In genomic region chr5:139387611-139388197, GRCh38 we compare ENCODE assay signal across 13 cellular contexts. TPM values are rescaled to one million over a fixed set of nuclear protein-coding genes. Genes with fewer than 3 reads are reported as not detected.
DNase-seq lines count a peak whose midpoint lies in the region; ATAC-seq and TF ChIP-seq lines count a peak whose summit lies in the region.
"Had no signal": no experiment of that assay in that cellular context is flagged by ENCODE, and none has a peak within 500 bp of the region (broad histone marks: within the 10 kb centered on the region; RNA-seq: fewer than 3 reads in every experiment).

No MANE protein-coding gene starts in this region.

- H4K20me1 ChIP-seq in GM23338 (replicated peaks; ENCODE audit: insufficient read depth) = no peaks in the 10 kb centered on the region

- intact Hi-C loops in activated naive CD4-positive, alpha-beta T cell treated with anti-CD3 and anti-CD28 coated beads for 36 hours (cut with micrococcal nuclease) = no loop called here

- TF ChIP-seq CTCF in GM06990 (IDR thresholded peaks at IDR 0.05; ENCODE audit: insufficient read depth, low read length, poor library complexity, severe bottlenecking) = no peak
- no peak for TF ChIP-seq CTCF in GM23338 (conservative IDR thresholded peaks at IDR 0.05; ENCODE audit: low read depth in 2 of 2)
- no peak for TF ChIP-seq CTCF in VCaP (conservative IDR thresholded peaks at IDR 0.05)
- TF ChIP-seq CTCF in foreskin fibroblast (IDR thresholded peaks at IDR 0.05; ENCODE audit: low read depth, low read length) = no peak

- peak overlapping the region; percentile 84 for H3K27ac Mint-ChIP-seq in GM23338
- H3K27ac Mint-ChIP-seq in naive thymus-derived CD8-positive, alpha-beta T cell = peak overlapping the region in 7 of 10 donors; percentile 9 to 75 (median 63)
- H3K27ac Mint-ChIP-seq in activated naive CD4-positive, alpha-beta T cell treated with anti-CD3 and anti-CD28 coated beads for 36 hours = no peak overlapping the region

- POLR2A ChIA-PET in naive thymus-derived CD8-positive, alpha-beta T cell (lab: Charles Lee) = interaction anchor here (0.6 to 2.0 kb wide), 3 partner anchors 46 to 94 kb away, joined by 3 to 6 read pairs (median 4); partner anchors contain the start of genes MATR3 and PAIP2

- no peaks in the 10 kb centered on the region for H3K9me3 Mint-ChIP-seq in GM23338
- no peaks in the 10 kb centered on the region for H3K9me3 Mint-ChIP-seq in naive thymus-derived CD8-positive, alpha-beta T cell
- H3K9me3 Mint-ChIP-seq in activated naive CD4-positive, alpha-beta T cell treated with anti-CD3 and anti-CD28 coated beads for 36 hours = no peaks in the 10 kb centered on the region

- peaks cover 6% of the 10 kb centered on the region for H3K36me3 ChIP-seq in GM06990 (ENCODE audit: control insufficient read depth, insufficient read depth, low read length)
- H3K36me3 ChIP-seq in GM23338 (ENCODE audit: insufficient read depth) = no peaks in the 10 kb centered on the region

- H3K27me3 Mint-ChIP-seq in GM23338 (ENCODE audit: insufficient read depth, low read depth, poor library complexity) = peaks cover 29% of the 10 kb centered on the region
- H3K27me3 Mint-ChIP-seq in naive thymus-derived CD8-positive, alpha-beta T cell = no peaks in the 10 kb centered on the region
- H3K27me3 Mint-ChIP-seq in activated naive CD4-positive, alpha-beta T cell treated with anti-CD3 and anti-CD28 coated beads for 36 hours (ENCODE audit: low read depth) = no peaks in the 10 kb centered on the region

- H3K4me3 ChIP-seq in GM06990 (replicated peaks; ENCODE audit: low read depth, low read length) = peak overlapping the region; percentile 82
- no peak overlapping the region for H3K4me3 ChIP-seq in GM23338
- no peak overlapping the region for H3K4me3 ChIP-seq in foreskin fibroblast (ENCODE audit: low read depth in 1 of 2, low read length in 2 of 2)
- H3K4me3 ChIP-seq: hepatocyte had no signal

- H3K27me3 ChIP-seq in GM06990 (replicated peaks; ENCODE audit: control insufficient read depth, insufficient read depth, low read length) (no peaks in the 10 kb centered on the region), GM23338 (ENCODE audit: insufficient read depth) (peaks cover 8% of the 10 kb centered on the region)

- H3K27ac ChIP-seq in GM23338 (ENCODE audit: low read depth) = no peak overlapping the region
- peak overlapping the region; percentile 85 for H3K27ac ChIP-seq in VCaP
- H3K27ac ChIP-seq: hepatocyte had no signal

- DNase-seq in GM06990 (ENCODE audit: extremely low read depth, insufficient read length) (no peak), GM23338 (ENCODE audit: low spot score) (no peak), HCEC 1CT (no peak), foreskin fibroblast (no peak)
- DNase-seq in naive thymus-derived CD8-positive, alpha-beta T cell = no peak
- DNase-seq in activated naive CD4-positive, alpha-beta T cell treated with anti-CD3 and anti-CD28 coated beads for 36 hours = no peak
- DNase-seq: DMS 273 treated with DMSO at 0.1 percent for 48 hours; NCI-H1092 treated with DMSO at 0.1 percent for 48 hours; stimulated activated CD4-positive, alpha-beta T cell treated with anti-CD3 and anti-CD28 coated beads, Interleukin-4, amount 100 ng/mL, for 24 hours; SW 1271 had no signal

- CTCF ChIA-PET in activated naive CD4-positive, alpha-beta T cell treated with anti-CD3 and anti-CD28 coated beads for 36 hours (lab: Charles Lee) = interaction anchor here (2.2 kb wide), 1 partner anchor 15 kb away, joined by 6 read pairs; no protein-coding TSS in a partner anchor

- peaks cover 16% of the 10 kb centered on the region for H3K4me1 ChIP-seq in GM23338 (ENCODE audit: insufficient read depth)

- ATAC-seq in GM23338 (no peak), HG03378 (IDR thresholded peaks at IDR 0.05; ENCODE audit: unreplicated experiment) (no peak)
- no peak for ATAC-seq in naive thymus-derived CD8-positive, alpha-beta T cell

- peak overlapping the region; percentile 74; the same call in 1 of the 2 replicates for H3K4me2 ChIP-seq in GM23338

- H3K36me3 Mint-ChIP-seq in GM23338 (ENCODE audit: low read depth) = no peaks in the 10 kb centered on the region; the same call in 2 of the 3 replicates
- no peaks in the 10 kb centered on the region for H3K36me3 Mint-ChIP-seq in naive thymus-derived CD8-positive, alpha-beta T cell
- H3K36me3 Mint-ChIP-seq in activated naive CD4-positive, alpha-beta T cell treated with anti-CD3 and anti-CD28 coated beads for 36 hours (ENCODE audit: low read depth) = no peaks in the 10 kb centered on the region

- H3K4me1 Mint-ChIP-seq in GM23338 = peaks cover 31% of the 10 kb centered on the region
- peaks cover 27 to 78% (median 65%) of the 10 kb centered on the region in 4 donors for H3K4me1 Mint-ChIP-seq in naive thymus-derived CD8-positive, alpha-beta T cell
- peaks cover 43% of the 10 kb centered on the region for H3K4me1 Mint-ChIP-seq in activated naive CD4-positive, alpha-beta T cell treated with anti-CD3 and anti-CD28 coated beads for 36 hours (ENCODE audit: low read depth)

- 0 out of 3 replicates have a peak overlapping the region, but pooled peaks have one; percentile 41 for H3K4me3 Mint-ChIP-seq in GM23338
- H3K4me3 Mint-ChIP-seq in naive thymus-derived CD8-positive, alpha-beta T cell = peak overlapping the region in 2 of 10 donors; percentile 18 to 82
- no peak overlapping the region for H3K4me3 Mint-ChIP-seq in activated naive CD4-positive, alpha-beta T cell treated with anti-CD3 and anti-CD28 coated beads for 36 hours

- H3F3A ChIP-seq in GM23338 (replicated peaks; ENCODE audit: low read depth) = 0 out of 2 replicates have a peak, but pooled peaks cover 4% of the 10 kb centered on the region

- H3K79me2 ChIP-seq in GM23338 (replicated peaks; ENCODE audit: insufficient read depth) = no peaks in the 10 kb centered on the region
- H3K79me2 ChIP-seq: hepatocyte had no signal

- peak overlapping the region; percentile 89 for H2AFZ ChIP-seq in GM23338
- H2AFZ ChIP-seq: hepatocyte had no signal

- H3K9me2 ChIP-seq in GM23338 (ENCODE audit: insufficient read depth) = no peaks in the 10 kb centered on the region

TF ChIP-seq in GM23338, 12 proteins besides CTCF, POLR2A, EP300 and RAD21 (continues in another document):
- TF ChIP-seq EZH2phosphoT487 (IDR thresholded peaks at IDR 0.05; ENCODE audit: unreplicated experiment) (no peak), ETS1 (IDR thresholded peaks at IDR 0.05) (no peak), JUNB (IDR thresholded peaks at IDR 0.05; ENCODE audit: unreplicated experiment) (no peak), ZNF331 (CRISPR knock-in tag; IDR thresholded peaks at IDR 0.05; ENCODE audit: low read depth) (no peak)

RNA-seq across cellular contexts. Expression of gene MZB1, which starts 2.0 kb away (rescaled TPM):
- total RNA-seq in GM23338 (2014; rRNA removed; shearing (Covaris generic)) = 1.6 TPM in 1 of 2 replicates, not detected in the other
- polyA plus RNA-seq in GM23338 (2016; fragmentation: Nextera tagmentation; extraction: Ambion mirVana) = 0.52 and 0.71 TPM in 2 replicates
- total RNA-seq in naive thymus-derived CD8-positive, alpha-beta T cell = 1 to 10 TPM; 2.2 to 2.5 TPM
- under 1 TPM in 2 of 3 donors, not detected in 1; 0.37 to 0.84 TPM for polyA plus RNA-seq in naive thymus-derived CD8-positive, alpha-beta T cell
- 1 to 10 TPM; 2.0 to 2.8 TPM for total RNA-seq in activated naive CD4-positive, alpha-beta T cell treated with anti-CD3 and anti-CD28 coated beads for 36 hours
- total RNA-seq: hepatocyte had no signal

RNA-seq across cellular contexts. Expression of gene SLC23A1, which starts 4.6 kb away (rescaled TPM):
- total RNA-seq in GM23338 (2014; rRNA removed; shearing (Covaris generic)) = not detected in 2 replicates
- polyA plus RNA-seq in GM23338 (2016; fragmentation: Nextera tagmentation; extraction: Ambion mirVana) = 0.16 and 0.29 TPM in 2 replicates
- under 1 TPM in 1 of 2 experiments, not detected in 1; 0.34 TPM for total RNA-seq in naive thymus-derived CD8-positive, alpha-beta T cell
- under 1 TPM in 1 of 3 donors, not detected in 2; 0.15 TPM for polyA plus RNA-seq in naive thymus-derived CD8-positive, alpha-beta T cell
- total RNA-seq in activated naive CD4-positive, alpha-beta T cell treated with anti-CD3 and anti-CD28 coated beads for 36 hours = under 1 TPM in 1 of 2 experiments, not detected in 1; 0.62 TPM

RNA-seq across cellular contexts. Expression of gene PROB1, which starts 7.2 kb away (rescaled TPM):
- 2.7 and 3.1 TPM in 2 replicates for total RNA-seq in GM23338 (2014; rRNA removed; shearing (Covaris generic))
- 0.54 and 0.73 TPM in 2 replicates for polyA plus RNA-seq in GM23338 (2016; fragmentation: Nextera tagmentation; extraction: Ambion mirVana)
- under 1 TPM; 0.75 to 0.88 TPM for total RNA-seq in naive thymus-derived CD8-positive, alpha-beta T cell
- polyA plus RNA-seq in naive thymus-derived CD8-positive, alpha-beta T cell = under 1 TPM; 0.03 to 0.32 (median 0.11) TPM
- 1 to 10 TPM; 1.1 to 1.2 TPM for total RNA-seq in activated naive CD4-positive, alpha-beta T cell treated with anti-CD3 and anti-CD28 coated beads for 36 hours

RNA-seq across cellular contexts. Expression of gene SPATA24, which starts 16.2 kb away (rescaled TPM):
- total RNA-seq in GM23338 (2014; rRNA removed; shearing (Covaris generic)) = 7.1 and 16.0 TPM in 2 replicates
- polyA plus RNA-seq in GM23338 (2016; fragmentation: Nextera tagmentation; extraction: Ambion mirVana) = 20.6 and 22.4 TPM in 2 replicates
- 1 to 10 TPM; 4.4 to 4.6 TPM for total RNA-seq in naive thymus-derived CD8-positive, alpha-beta T cell
- polyA plus RNA-seq in naive thymus-derived CD8-positive, alpha-beta T cell = 1 to 10 TPM; 2.9 to 8.7 (median 4.3) TPM
- total RNA-seq in activated naive CD4-positive, alpha-beta T cell treated with anti-CD3 and anti-CD28 coated beads for 36 hours = 1 to 10 TPM; 6.0 to 7.4 TPM

RNA-seq across cellular contexts. Expression of gene PAIP2, which starts 46.0 kb away (rescaled TPM):
- 132 and 148 TPM in 2 replicates for total RNA-seq in GM23338 (2014; rRNA removed; shearing (Covaris generic))
- polyA plus RNA-seq in GM23338 (2016; fragmentation: Nextera tagmentation; extraction: Ambion mirVana) = 226 and 277 TPM in 2 replicates
- 100 to 1,000 TPM; 129 to 150 TPM for total RNA-seq in naive thymus-derived CD8-positive, alpha-beta T cell
- polyA plus RNA-seq in naive thymus-derived CD8-positive, alpha-beta T cell = 100 to 1,000 TPM; 359 to 455 (median 406) TPM
- total RNA-seq in activated naive CD4-positive, alpha-beta T cell treated with anti-CD3 and anti-CD28 coated beads for 36 hours = 10 to 100 TPM; 68.8 to 74.3 TPM
